13 cellular contexts compared by ENCODE assay signal in the genomic region with DNA sequence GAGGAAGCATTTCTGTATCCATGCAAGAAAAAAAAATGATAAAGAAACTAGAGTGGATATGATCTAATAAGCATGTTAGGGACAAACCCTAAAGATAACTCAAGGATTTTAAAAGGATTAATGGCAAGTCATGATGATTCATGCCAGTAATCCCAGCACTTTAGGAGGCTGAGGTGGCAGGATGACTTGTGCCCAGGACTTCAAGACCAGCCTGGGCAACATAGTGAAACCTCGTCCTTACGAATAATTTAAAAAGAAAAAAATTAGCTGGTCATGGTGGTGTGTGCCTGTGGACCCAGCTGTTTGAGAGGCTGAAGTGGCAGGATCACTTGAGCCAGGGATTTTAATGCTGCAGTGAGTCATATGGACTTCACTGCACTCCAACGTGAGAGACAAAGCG.
"Had no signal": no experiment of that assay in that cellular context is flagged by ENCODE, and none has a peak within 500 bp of the region (broad histone marks: within the 10 kb centered on the region; RNA-seq: fewer than 3 reads in every experiment).

No MANE protein-coding gene starts in this region.

- H3K4me3 ChIP-seq: adrenal gland, dorsolateral prefrontal cortex, prostate gland, stomach, vagina had no signal

- H3K27me3 ChIP-seq: adrenal gland, dorsolateral prefrontal cortex, vagina had no signal

- H3K4me1 ChIP-seq: adrenal gland, prostate gland, stomach, vagina had no signal

- H3K36me3 ChIP-seq: adrenal gland, prostate gland, stomach, vagina had no signal

- DNase-seq: activated CD4-positive, alpha-beta T cell treated with anti-CD3 and anti-CD28 coated beads for 36 hours; activated CD4-positive, alpha-beta T cell treated with anti-CD3 and anti-CD28 coated beads, Interleukin-2, amount 50 U/mL, for 48 hours; activated gamma-delta T cell treated with Interleukin-2 at 50 U/mL for 16 hours; adrenal gland; dorsolateral prefrontal cortex; mesendoderm; naive thymus-derived CD4-positive, alpha-beta T cell; right cardiac atrium; stimulated activated CD4-positive, alpha-beta T cell treated with anti-CD3 and anti-CD28 coated beads, Interleukin-4, amount 100 ng/mL, for 24 hours; stomach; trophoblast cell had no signal

- H3K27ac ChIP-seq: adrenal gland, dorsolateral prefrontal cortex, prostate gland, stomach, vagina had no signal

- H3K9me3 ChIP-seq: adrenal gland, prostate gland, stomach, vagina had no signal
